ENCODE assay signal across 27 cellular contexts in the genomic region with DNA sequence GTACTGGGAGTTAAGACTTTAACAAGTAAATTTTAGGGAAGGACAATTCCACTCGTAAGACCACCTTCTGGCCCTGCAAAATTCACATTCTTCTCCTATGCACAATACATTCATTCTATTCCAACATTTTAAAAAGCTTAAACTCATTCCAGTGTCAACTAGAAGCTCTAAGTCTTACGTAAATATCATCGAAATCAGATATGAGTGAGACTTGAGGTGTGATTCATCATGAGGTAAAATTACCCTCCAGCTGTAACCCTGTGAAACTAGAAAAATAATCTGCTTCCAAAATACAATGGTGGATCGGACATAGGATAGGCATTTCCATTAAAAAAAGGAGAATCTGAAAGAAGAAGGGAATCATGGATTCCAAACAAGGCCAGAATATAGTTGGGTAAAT.
DNase-seq lines count a peak whose midpoint lies in the region; FAIRE-seq and TF ChIP-seq lines count a peak whose summit lies in the region.
"Had no signal": no experiment of that assay in that cellular context is flagged by ENCODE, and none has a peak within 500 bp of the region (broad histone marks: within the 10 kb centered on the region; RNA-seq: fewer than 3 reads in every experiment).

No MANE protein-coding gene starts in this region.

- H3K27ac Mint-ChIP-seq in MCF 10A (ENCODE audit: low read depth, unreplicated experiment), result peak overlapping the region; percentile 95
- H3K27ac Mint-ChIP-seq in astrocyte (ENCODE audit: unreplicated experiment), result peak overlapping the region; percentile 93
- H3K27ac Mint-ChIP-seq: activated naive CD8-positive, alpha-beta T cell treated with anti-CD3 and anti-CD28 coated beads, Interleukin-2, amount 10 ng/mL, durations not matched to agents 7 days and 5 days; CD4-positive, alpha-beta memory T cell; T-helper 17 cell had no signal

- H3K9me3 Mint-ChIP-seq in MCF 10A (ENCODE audit: unreplicated experiment) (no peaks in the 10 kb centered on the region), astrocyte (ENCODE audit: unreplicated experiment) (no peaks in the 10 kb centered on the region)

- H3K4me3 ChIP-seq in breast epithelium (no peak overlapping the region), astrocyte (ENCODE audit: insufficient read depth, low read depth, low read length) (no peak overlapping the region), fibroblast of mammary gland (ENCODE audit: control insufficient read depth, low read depth, low read length) (no peak overlapping the region), coronary artery (no peak overlapping the region)
- H3K4me3 ChIP-seq: right lobe of liver, thoracic aorta, vagina had no signal

- no peak overlapping the region for H3K9ac ChIP-seq in astrocyte (ENCODE audit: low read length)

- peak; percentile 52 for DNase-seq in MCF 10A (ENCODE audit: unreplicated experiment)
- no peak for DNase-seq in breast epithelium (ENCODE audit: low spot score in 2 of 2)
- DNase-seq in astrocyte (ENCODE audit: low read depth), result peak; percentile 72
- DNase-seq in fibroblast of mammary gland (ENCODE audit: low read depth), result peak; percentile 10
- no peak for DNase-seq in stimulated activated naive CD4-positive, alpha-beta T cell (lab: John Stamatoyannopoulos, UW)
- no peak for DNase-seq in coronary artery (ENCODE audit: low spot score)
- DNase-seq in activated CD4-positive, alpha-beta T cell treated with anti-CD3 and anti-CD28 coated beads for 4 hours, result no peak
- no peak for DNase-seq in DMS79 treated with DMSO at 0.1 percent for 48 hours (lab: John Stamatoyannopoulos, UW)
- DNase-seq: activated gamma-delta T cell; activated naive CD8-positive, alpha-beta T cell treated with anti-CD3 and anti-CD28 coated beads, Interleukin-2, amount 10 ng/mL, durations not matched to agents 7 days and 5 days; activated T-cell treated with anti-CD3 and anti-CD28 coated beads, Interleukin-2, amount 50 U/mL, for 1 hour; CD4-positive, alpha-beta memory T cell; hippocampal formation; left colon; mesendoderm; NCI-H1105 treated with DMSO at 0.1 percent for 48 hours; NCI-H2029 treated with DMSO at 0.1 percent for 48 hours; NCI-H226; posterior cingulate gyrus; right lobe of liver; stimulated activated naive CD8-positive, alpha-beta T cell treated with anti-CD3 and anti-CD28 coated beads, Interleukin-15, Interleukin-2, amounts not matched to agents 100 U/mL and 50 U/mL, for 24 hours; T-helper 17 cell had no signal

- H3K4me1 ChIP-seq in breast epithelium (no peaks in the 10 kb centered on the region), astrocyte (ENCODE audit: insufficient read depth, low read length) (no peaks in the 10 kb centered on the region)
- H3K4me1 ChIP-seq: right lobe of liver, vagina had no signal

- H3K4me1 Mint-ChIP-seq in MCF 10A (ENCODE audit: insufficient read depth, unreplicated experiment) (peaks cover 20% of the 10 kb centered on the region), astrocyte (ENCODE audit: low read depth, unreplicated experiment) (peaks cover 12% of the 10 kb centered on the region)
- H3K4me1 Mint-ChIP-seq: activated naive CD8-positive, alpha-beta T cell treated with anti-CD3 and anti-CD28 coated beads, Interleukin-2, amount 10 ng/mL, durations not matched to agents 7 days and 5 days; CD4-positive, alpha-beta memory T cell; T-helper 17 cell had no signal

- no TSS peak for BruUV-seq in MCF 10A (replicated peaks; lab: Mats Ljungman, UMichigan)

- CTCF ChIA-PET in MCF 10A (lab: Yijun Ruan, JAX), result interaction anchor here (0.7 to 1.0 kb wide), 3 partner anchors 18 to 1817 kb away, joined by 3 read pairs; no protein-coding TSS in a partner anchor

- H3K9me3 ChIP-seq in breast epithelium, result no peaks in the 10 kb centered on the region
- no peaks in the 10 kb centered on the region for H3K9me3 ChIP-seq in astrocyte (ENCODE audit: insufficient read depth, low read depth, low read length)
- H3K9me3 ChIP-seq: right lobe of liver, thoracic aorta, vagina had no signal

- TF ChIP-seq POLR2A in breast epithelium (IDR thresholded peaks at IDR 0.05), result no peak

- H3K79me2 ChIP-seq in astrocyte (ENCODE audit: insufficient read depth, low read length), result no peaks in the 10 kb centered on the region

- H3K27me3 Mint-ChIP-seq in MCF 10A (ENCODE audit: insufficient read depth, unreplicated experiment) (no peaks in the 10 kb centered on the region), astrocyte (ENCODE audit: low read depth, unreplicated experiment) (no peaks in the 10 kb centered on the region)
- H3K27me3 Mint-ChIP-seq: activated naive CD8-positive, alpha-beta T cell treated with anti-CD3 and anti-CD28 coated beads, Interleukin-2, amount 10 ng/mL, durations not matched to agents 7 days and 5 days; CD4-positive, alpha-beta memory T cell; T-helper 17 cell had no signal

- no peak overlapping the region for H2AFZ ChIP-seq in astrocyte (ENCODE audit: low read depth, low read length)

- H3K36me3 ChIP-seq in breast epithelium (no peaks in the 10 kb centered on the region), astrocyte (ENCODE audit: insufficient read depth, low read length) (no peaks in the 10 kb centered on the region)
- H3K36me3 ChIP-seq: right lobe of liver, thoracic aorta, vagina had no signal

- H3K4me2 ChIP-seq in astrocyte (ENCODE audit: low read length), result no peak overlapping the region

- H3K36me3 Mint-ChIP-seq in MCF 10A (ENCODE audit: insufficient read depth, unreplicated experiment), result no peaks in the 10 kb centered on the region
- no peaks in the 10 kb centered on the region for H3K36me3 Mint-ChIP-seq in astrocyte (ENCODE audit: low read depth, unreplicated experiment)
- H3K36me3 Mint-ChIP-seq: activated naive CD8-positive, alpha-beta T cell treated with anti-CD3 and anti-CD28 coated beads, Interleukin-2, amount 10 ng/mL, durations not matched to agents 7 days and 5 days; CD4-positive, alpha-beta memory T cell had no signal

- no peaks in the 10 kb centered on the region for H4K20me1 ChIP-seq in astrocyte (ENCODE audit: insufficient read depth, low read length)

- no peak for TF ChIP-seq CTCF in MCF 10A (IDR thresholded peaks at IDR 0.05; ENCODE audit: unreplicated experiment)
- no peak for TF ChIP-seq CTCF in breast epithelium (IDR thresholded peaks at IDR 0.05)
- no peak for TF ChIP-seq CTCF in astrocyte (IDR thresholded peaks at IDR 0.05; ENCODE audit: insufficient read depth, low read depth, low read length)
- TF ChIP-seq CTCF in fibroblast of mammary gland (conservative IDR thresholded peaks at IDR 0.05; ENCODE audit: control insufficient read depth, insufficient read depth, low read depth, low read length), result no peak
- TF ChIP-seq CTCF in coronary artery (IDR thresholded peaks at IDR 0.05), result no peak

- no peak overlapping the region for H3K27ac ChIP-seq in breast epithelium
- peak overlapping the region; percentile 10 for H3K27ac ChIP-seq in astrocyte (ENCODE audit: low read depth, low read length)
- no peak overlapping the region for H3K27ac ChIP-seq in coronary artery
- H3K27ac ChIP-seq: 22Rv1, right lobe of liver, thoracic aorta, vagina had no signal

- H3K4me3 Mint-ChIP-seq in MCF 10A (ENCODE audit: unreplicated experiment), result peak overlapping the region; percentile 48
- no peak overlapping the region for H3K4me3 Mint-ChIP-seq in astrocyte (ENCODE audit: unreplicated experiment)
- H3K4me3 Mint-ChIP-seq: activated naive CD8-positive, alpha-beta T cell treated with anti-CD3 and anti-CD28 coated beads, Interleukin-2, amount 10 ng/mL, durations not matched to agents 7 days and 5 days; CD4-positive, alpha-beta memory T cell; T-helper 17 cell had no signal

- intact Hi-C loops in MCF 10A (cut with micrococcal nuclease) (no loop called here), breast epithelium (cut with DNase I; ENCODE audit: low total_unique reads) (no loop called here)

- no peak for FAIRE-seq in astrocyte (lab: Jason Lieb, UNC)
- FAIRE-seq: endothelial cell of umbilical vein, GM12891 had no signal

- H3K27me3 ChIP-seq in breast epithelium (no peaks in the 10 kb centered on the region), astrocyte (ENCODE audit: insufficient read depth, low read length) (no peaks in the 10 kb centered on the region)
- H3K27me3 ChIP-seq: right lobe of liver, vagina had no signal

- POLR2A ChIA-PET in MCF 10A (lab: Yijun Ruan, JAX), result interaction anchor here (0.6 kb wide), 1 partner anchor 280 kb away, joined by 3 read pairs; no protein-coding TSS in a partner anchor

Comparison
In these comparisons a context has a peak if more than half of its experiments do, and no peak if none do; other contexts are left out.
1. DNase-seq: peak in MCF 10A (single experiment), astrocyte (single experiment) and fibroblast of mammary gland (single experiment); none in breast epithelium (0 of 2), stimulated activated naive CD4-positive, alpha-beta T cell (0 of 6), coronary artery (single experiment), activated CD4-positive, alpha-beta T cell treated with anti-CD3 and anti-CD28 coated beads for 4 hours (0 of 2) and DMS79 treated with DMSO at 0.1 percent for 48 hours (single experiment).